ENCODE assay signal across 7 cellular contexts in genomic region chr13:44141725-44142539, GRCh38.
A peak's percentile ranks its signal among the peaks of the same experiment; 100 is the strongest.
DNase-seq lines count a peak whose midpoint lies in the region; ATAC-seq and TF ChIP-seq lines count a peak whose summit lies in the region.

No MANE protein-coding gene starts in this region.

- H3K9me3 ChIP-seq in hepatocyte (ENCODE audit: low read depth) = no peaks in the 10 kb centered on the region

- H2AFZ ChIP-seq in hepatocyte = peak overlapping the region; percentile 66

- no peaks in the 10 kb centered on the region for H3K79me2 ChIP-seq in hepatocyte

- H3K4me2 ChIP-seq in hepatocyte = peak overlapping the region; percentile 80

- ATAC-seq in GM18502 (IDR thresholded peaks at IDR 0.05; ENCODE audit: poor library complexity, unreplicated experiment) = peak; percentile 100
- ATAC-seq in HG02885 (IDR thresholded peaks at IDR 0.05; ENCODE audit: poor library complexity, unreplicated experiment) = peak; percentile 100

- DNase-seq in NCI-H1694 (lab: John Stamatoyannopoulos, UW) = peak; percentile 50
- DNase-seq in T-helper 22 cell (ENCODE audit: low read depth) = peak; percentile 81
- peak; percentile 78 for DNase-seq in astrocyte of the cerebellum (ENCODE audit: low read depth)
- DNase-seq in hepatocyte (ENCODE audit: low spot score) = peak; percentile 99
- peak; percentile 100 for DNase-seq in retina

- TF ChIP-seq CTCF in astrocyte of the cerebellum (IDR thresholded peaks at IDR 0.05; ENCODE audit: low read depth, low read length, missing control alignments) (no peak), hepatocyte (IDR thresholded peaks at IDR 0.05; ENCODE audit: poor library complexity) (peak; percentile 7)

- no peaks in the 10 kb centered on the region for H3K27me3 ChIP-seq in hepatocyte

- H3K9me2 ChIP-seq in hepatocyte (replicated peaks; ENCODE audit: insufficient read depth) = no peaks in the 10 kb centered on the region

- H3K36me3 ChIP-seq in hepatocyte (replicated peaks; ENCODE audit: insufficient read depth, low read depth) = no peaks in the 10 kb centered on the region

- in situ Hi-C loops in astrocyte of the cerebellum (cut with HindIII; ENCODE audit: low sequenced_read_pairs) = no loop called here

- H3K27ac ChIP-seq in hepatocyte = peak overlapping the region; percentile 99

- 1% methylated on average over 58 of the region's 84 CpGs for WGBS in hepatocyte (ENCODE audit: low lambda C conversion rate, missing lambda C conversion rate)

- H4K20me1 ChIP-seq in hepatocyte (ENCODE audit: insufficient read depth, poor library complexity, severe bottlenecking) = no peaks in the 10 kb centered on the region

- peak overlapping the region; percentile 49 for H3K4me3 ChIP-seq in astrocyte of the cerebellum (ENCODE audit: low read depth, low read length)
- H3K4me3 ChIP-seq in hepatocyte = peak overlapping the region; percentile 22

- H3K4me1 ChIP-seq in hepatocyte (ENCODE audit: insufficient read depth) = peaks cover 14% of the 10 kb centered on the region

Comparison
In these comparisons a context has a peak if more than half of its experiments do, and no peak if none do; other contexts are left out.
1. Peak in every context shown above with its lines: DNase-seq, ATAC-seq, H3K4me3 ChIP-seq and H3K27ac ChIP-seq.
2. DNase-seq: peak in every context shown above with its lines; median percentile 100 in retina; 99 in hepatocyte; 81 in T-helper 22 cell; 78 in astrocyte of the cerebellum; 50 in NCI-H1694.